ENCODE assay signal across 10 cellular contexts in the genomic region with DNA sequence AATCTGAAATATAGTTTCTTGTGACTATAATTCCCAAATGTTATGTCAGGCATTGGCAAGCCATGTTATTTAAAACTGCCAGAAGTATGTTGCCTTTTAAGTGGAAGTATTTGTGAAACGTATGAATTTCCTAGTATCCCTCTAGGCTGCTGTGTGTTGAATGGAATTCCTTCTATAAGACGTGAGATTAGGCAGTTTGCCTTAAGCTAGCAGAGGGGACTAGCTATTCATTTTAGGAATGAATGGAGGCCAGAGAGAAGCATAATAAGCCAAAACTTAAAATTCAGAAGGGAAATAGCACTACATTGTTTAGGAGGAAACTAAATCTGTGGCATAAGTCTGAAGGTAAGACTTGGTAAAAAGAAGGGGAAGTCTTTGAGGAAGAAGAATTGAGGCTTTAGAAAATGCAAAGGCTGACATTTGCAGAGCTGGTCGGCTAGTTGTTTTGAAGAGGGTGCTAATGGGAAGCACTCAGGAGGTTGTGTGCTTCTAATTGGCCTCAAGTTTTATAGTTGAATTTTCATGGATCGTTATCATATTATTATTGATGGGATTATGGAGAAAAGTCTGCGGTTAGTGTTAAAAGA. TPM values are rescaled to one million over a fixed set of nuclear protein-coding genes. Genes with fewer than 3 reads are reported as not detected.
DNase-seq lines count a peak whose midpoint lies in the region; ATAC-seq, FAIRE-seq and TF ChIP-seq lines count a peak whose summit lies in the region.
"Had no signal": no experiment of that assay in that cellular context is flagged by ENCODE, and none has a peak within 500 bp of the region (broad histone marks: within the 10 kb centered on the region; RNA-seq: fewer than 3 reads in every experiment).

No MANE protein-coding gene starts in this region.

- H3K9me3 ChIP-seq in BLaER1 = no peaks in the 10 kb centered on the region

- H3K27me3 Mint-ChIP-seq in activated CD4-positive, alpha-beta memory T cell treated with anti-CD3 and anti-CD28 coated beads, Interleukin-2, amount 10 ng/mL, durations not matched to agents 7 days and 5 days = no peaks in the 10 kb centered on the region
- no peaks in the 10 kb centered on the region for H3K27me3 Mint-ChIP-seq in memory B cell

- ATAC-seq in memory B cell (ENCODE audit: low read depth) = no peak

- H3K4me3 ChIP-seq in BLaER1 (no peak overlapping the region), coronary artery (no peak overlapping the region)

- no peak for DNase-seq in GM12891 (ENCODE audit: insufficient read length, low spot score)
- no peak for DNase-seq in activated CD4-positive, alpha-beta memory T cell treated with anti-CD3 and anti-CD28 coated beads, Interleukin-2, amount 10 ng/mL, durations not matched to agents 7 days and 5 days
- no peak for DNase-seq in memory B cell (ENCODE audit: low spot score in 2 of 2)
- no peak for DNase-seq in NCI-H2171 (lab: John Stamatoyannopoulos, UW)
- no peak for DNase-seq in coronary artery (ENCODE audit: low spot score)
- DNase-seq in D721Med (ENCODE audit: insufficient read length, low spot score) = no peak
- DNase-seq in AG08395 (ENCODE audit: low spot score) = no peak
- DNase-seq: amniotic stem cell, NCI-H748 treated with DMSO at 0.1 percent for 48 hours had no signal

- H3K4me2 ChIP-seq in BLaER1 = peak overlapping the region; percentile 88

- H3K27ac ChIP-seq in BLaER1 = peak overlapping the region; percentile 67; the same call in 1 of the 2 replicates
- H3K27ac ChIP-seq in coronary artery = no peak overlapping the region

- H3K27me3 ChIP-seq in BLaER1 = no peaks in the 10 kb centered on the region

- peaks cover 100% of the 10 kb centered on the region for H3K4me1 ChIP-seq in BLaER1

- FAIRE-seq in GM12891 (lab: Jason Lieb, UNC) (peak; percentile 68), D721Med (lab: Jason Lieb, UNC) (no peak)

- H3K36me3 Mint-ChIP-seq in activated CD4-positive, alpha-beta memory T cell treated with anti-CD3 and anti-CD28 coated beads, Interleukin-2, amount 10 ng/mL, durations not matched to agents 7 days and 5 days (ENCODE audit: low read depth) = peaks cover 34% of the 10 kb centered on the region
- H3K36me3 Mint-ChIP-seq in memory B cell = peaks cover 9% of the 10 kb centered on the region

- TF ChIP-seq CTCF in coronary artery (IDR thresholded peaks at IDR 0.05) = no peak
- no peak for TF ChIP-seq CTCF in D721Med (IDR thresholded peaks at IDR 0.05; ENCODE audit: insufficient read depth, missing control alignments)

- POLR2A ChIA-PET in activated CD4-positive, alpha-beta memory T cell treated with anti-CD3 and anti-CD28 coated beads, Interleukin-2, amount 10 ng/mL, durations not matched to agents 7 days and 5 days (lab: Charles Lee) = interaction anchor here (1.5 to 10.6 kb wide), 11 partner anchors 8 to 178 kb away, joined by 6 to 99 read pairs (median 14); a partner anchor contains a TSS

- CTCF ChIA-PET in activated CD4-positive, alpha-beta memory T cell treated with anti-CD3 and anti-CD28 coated beads, Interleukin-2, amount 10 ng/mL, durations not matched to agents 7 days and 5 days (lab: Charles Lee) = interaction anchor here (0.8 to 3.3 kb wide), 7 partner anchors 18 to 179 kb away, joined by 4 to 16 read pairs (median 4); a partner anchor contains a TSS

- H4K20me1 ChIP-seq in BLaER1 = peaks cover 100% of the 10 kb centered on the region

- peaks cover 67% of the 10 kb centered on the region for H3K36me3 ChIP-seq in BLaER1

- TF ChIP-seq POLR2A in GM12891 (IDR thresholded peaks at IDR 0.05; ENCODE audit: low read depth, low read length) = 0 out of 2 replicates have a peak, but pooled peaks have one; percentile 9

- peaks cover 89% of the 10 kb centered on the region for H3K4me1 Mint-ChIP-seq in activated CD4-positive, alpha-beta memory T cell treated with anti-CD3 and anti-CD28 coated beads, Interleukin-2, amount 10 ng/mL, durations not matched to agents 7 days and 5 days
- peaks cover 80% of the 10 kb centered on the region for H3K4me1 Mint-ChIP-seq in memory B cell

- H3K4me3 Mint-ChIP-seq in activated CD4-positive, alpha-beta memory T cell treated with anti-CD3 and anti-CD28 coated beads, Interleukin-2, amount 10 ng/mL, durations not matched to agents 7 days and 5 days = peak overlapping the region; percentile 3
- peak overlapping the region; percentile 66 for H3K4me3 Mint-ChIP-seq in memory B cell

- no peak overlapping the region; the same call in 1 of the 2 replicates for H3K9ac ChIP-seq in BLaER1

- H3K27ac Mint-ChIP-seq in activated CD4-positive, alpha-beta memory T cell treated with anti-CD3 and anti-CD28 coated beads, Interleukin-2, amount 10 ng/mL, durations not matched to agents 7 days and 5 days = peak overlapping the region; percentile 91
- H3K27ac Mint-ChIP-seq in memory B cell = peak overlapping the region; percentile 92

- peaks cover 2% of the 10 kb centered on the region for H3K9me3 Mint-ChIP-seq in activated CD4-positive, alpha-beta memory T cell treated with anti-CD3 and anti-CD28 coated beads, Interleukin-2, amount 10 ng/mL, durations not matched to agents 7 days and 5 days
- H3K9me3 Mint-ChIP-seq in memory B cell = no peaks in the 10 kb centered on the region

TF ChIP-seq in GM12891, 5 proteins besides CTCF, POLR2A, EP300 and RAD21:
- TF ChIP-seq SPI1 (IDR thresholded peaks at IDR 0.05; ENCODE audit: low read depth, low read length) = peak; percentile 46
- TF ChIP-seq TAF1 (IDR thresholded peaks at IDR 0.05; ENCODE audit: low read depth, low read length) = no peak

RNA-seq across cellular contexts. Expression of a gene that starts 57.1 kb away (rescaled TPM):
- polyA plus RNA-seq in GM12891 (2012; ENCODE audit: low read depth, missing spikeins) = 50.3 TPM
- total RNA-seq in activated CD4-positive, alpha-beta memory T cell treated with anti-CD3 and anti-CD28 coated beads, Interleukin-2, amount 10 ng/mL, durations not matched to agents 7 days and 5 days = 10 to 100 TPM; 25.2 to 26.3 TPM
